12 cellular contexts compared by ENCODE assay signal in the genomic region with DNA sequence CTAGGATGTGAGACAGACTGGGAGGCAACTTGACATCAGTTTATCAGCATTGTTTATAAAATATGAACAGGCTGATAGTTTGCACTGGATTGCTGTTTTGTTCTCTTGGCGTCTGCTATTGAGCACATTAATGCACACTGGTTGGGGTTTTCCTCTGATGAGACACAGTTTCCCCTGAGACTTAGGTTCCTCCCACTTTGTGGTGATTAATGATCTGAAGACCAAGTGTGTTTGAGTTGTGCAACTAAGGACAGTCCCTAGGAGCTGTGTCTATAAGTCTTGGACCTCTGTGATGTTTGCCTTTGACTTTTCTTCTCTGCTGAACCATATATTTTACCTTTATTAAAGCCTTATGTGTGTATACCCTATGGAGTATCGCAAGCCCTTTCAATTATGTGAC.
DNase-seq lines count a peak whose midpoint lies in the region; ATAC-seq and TF ChIP-seq lines count a peak whose summit lies in the region.
"Had no signal": no experiment of that assay in that cellular context is flagged by ENCODE, and none has a peak within 500 bp of the region (broad histone marks: within the 10 kb centered on the region; RNA-seq: fewer than 3 reads in every experiment).

No MANE protein-coding gene starts in this region.

- no peak overlapping the region for H3K4me3 ChIP-seq in kidney epithelial cell (ENCODE audit: low read depth, low read length)
- H3K4me3 ChIP-seq: HAP-1, lung had no signal

- no peak for TF ChIP-seq CTCF in kidney epithelial cell (IDR thresholded peaks at IDR 0.05; ENCODE audit: insufficient read depth, low read length, poor library complexity, severe bottlenecking)

- DNase-seq in kidney epithelial cell (ENCODE audit: low read depth) (peak; percentile 29), NCI-H1930 (lab: John Stamatoyannopoulos, UW) (no peak), DMS53 treated with DMSO at 0.1 percent for 48 hours (lab: John Stamatoyannopoulos, UW; ENCODE audit: unreplicated experiment) (no peak), LoVo (ENCODE audit: low spot score) (no peak), NCI-H1105 (lab: John Stamatoyannopoulos, UW) (no peak)
- DNase-seq: activated effector memory CD4-positive, alpha-beta T cell treated with anti-CD3 and anti-CD28 coated beads, Interleukin-2, amount 50 U/mL, for 16 hours; NCI-H2171 had no signal

- ATAC-seq in GM18873 (IDR thresholded peaks at IDR 0.05; ENCODE audit: low FRiP score, unreplicated experiment) (peak; percentile 79), HG02588 (IDR thresholded peaks at IDR 0.05; ENCODE audit: unreplicated experiment) (peak; percentile 85), HG03520 (IDR thresholded peaks at IDR 0.05; ENCODE audit: unreplicated experiment) (peak; percentile 73)

- no peaks in the 10 kb centered on the region for H3K36me3 ChIP-seq in kidney epithelial cell (ENCODE audit: control insufficient read depth, insufficient read depth, low read length)
- H3K36me3 ChIP-seq: HAP-1 had no signal

- no peaks in the 10 kb centered on the region for H3K27me3 ChIP-seq in kidney epithelial cell (ENCODE audit: control insufficient read depth, insufficient read depth, low read length)
